8 cellular contexts compared by ENCODE assay signal in genomic region chr6:30913721-30914075, GRCh38. TPM values are rescaled to one million over a fixed set of nuclear protein-coding genes. Genes with fewer than 3 reads are reported as not detected.
A peak's percentile ranks its signal among the peaks of the same experiment; 100 is the strongest.
DNase-seq lines count a peak whose midpoint lies in the region; ATAC-seq, FAIRE-seq and TF ChIP-seq lines count a peak whose summit lies in the region.

No MANE protein-coding gene starts in this region.

- intact Hi-C loops in thyroid gland (cut with DNase I): no loop called here

- peaks cover 18% of the 10 kb centered on the region for H3K4me1 ChIP-seq in astrocyte (ENCODE audit: insufficient read depth, low read length)
- H3K4me1 ChIP-seq in liver (ENCODE audit: control insufficient read depth in 4 of 4, insufficient read depth in 4 of 4, low read length in 3 of 4): peaks cover 2 to 48% (median 33%) of the 10 kb centered on the region in 4 donors
- H3K4me1 ChIP-seq in thyroid gland: peaks cover 30% of the 10 kb centered on the region in 2 donors

- CTCF ChIA-PET in activated naive CD4-positive, alpha-beta T cell treated with anti-CD3 and anti-CD28 coated beads, Interleukin-2, amount 10 ng/mL, durations not matched to agents 7 days and 5 days (lab: Charles Lee): interaction anchor here (0.7 to 11.3 kb wide), 12 partner anchors 29 to 430 kb away, joined by 3 to 202 read pairs (median 4); partner anchors contain the start of gene DDR1

- H3K36me3 ChIP-seq in astrocyte (ENCODE audit: insufficient read depth, low read length): peaks cover 19% of the 10 kb centered on the region
- peaks cover 3 to 24% (median 13%) of the 10 kb centered on the region in 4 donors for H3K36me3 ChIP-seq in liver (ENCODE audit: control insufficient read depth in 4 of 4, insufficient read depth in 3 of 4, low read depth in 1 of 4, low read length in 3 of 4)
- H3K36me3 ChIP-seq in thyroid gland: peaks cover 11 to 22% of the 10 kb centered on the region in 2 donors

- FAIRE-seq in astrocyte (lab: Jason Lieb, UNC): no peak

- peaks cover 26% of the 10 kb centered on the region for H3K36me3 Mint-ChIP-seq in activated naive CD4-positive, alpha-beta T cell treated with anti-CD3 and anti-CD28 coated beads, Interleukin-2, amount 10 ng/mL, durations not matched to agents 7 days and 5 days
- peaks cover 20% of the 10 kb centered on the region for H3K36me3 Mint-ChIP-seq in astrocyte (ENCODE audit: low read depth, unreplicated experiment)

- peak overlapping the region; percentile 53 for H3K4me3 ChIP-seq in astrocyte (ENCODE audit: insufficient read depth, low read depth, low read length)
- peak overlapping the region in 1 of 3 donors; percentile 63 for H3K4me3 ChIP-seq in liver (ENCODE audit: low read depth in 1 of 3, low read length in 3 of 3)
- peak overlapping the region in 1 of 3 donors; percentile 46 for H3K4me3 ChIP-seq in thyroid gland (replicated peaks in 1 of 3)

- H3K27ac ChIP-seq in astrocyte (ENCODE audit: low read depth, low read length) (peak overlapping the region; percentile 26), liver (ENCODE audit: low read depth in 1 of 2, low read length in 2 of 2) (peak overlapping the region; percentile 91), thyroid gland (peak overlapping the region; percentile 84 to 92 (median 92))

- WGBS in liver: 5% methylated on average over 31 of the region's 31 CpGs
- 9 to 35% methylated on average over 3 to 8 of the region's 31 CpGs for WGBS in thyroid gland, 2 donors

- H3K9me3 ChIP-seq in astrocyte (ENCODE audit: insufficient read depth, low read depth, low read length): no peaks in the 10 kb centered on the region
- no peaks in the 10 kb centered on the region for H3K9me3 ChIP-seq in liver (ENCODE audit: control insufficient read depth in 4 of 4, low read length in 3 of 4)
- no peaks in the 10 kb centered on the region for H3K9me3 ChIP-seq in thyroid gland

- TF ChIP-seq RAD21 in liver (IDR thresholded peaks at IDR 0.05): no peak

- H3K79me2 ChIP-seq in astrocyte (ENCODE audit: insufficient read depth, low read length): peaks cover 13% of the 10 kb centered on the region

- no peaks in the 10 kb centered on the region for H4K20me1 ChIP-seq in astrocyte (ENCODE audit: insufficient read depth, low read length)

- no peak for DNase-seq in activated naive CD4-positive, alpha-beta T cell treated with anti-CD3 and anti-CD28 coated beads, Interleukin-2, amount 10 ng/mL, durations not matched to agents 7 days and 5 days
- DNase-seq in activated naive CD4-positive, alpha-beta T cell treated with anti-CD3 and anti-CD28 coated beads, Interleukin-2, amount 50 U/mL, for 16 hours: no peak
- DNase-seq in astrocyte (ENCODE audit: low read depth): no peak
- no peak for DNase-seq in thyroid gland
- DNase-seq in germinal center (ENCODE audit: low spot score): no peak

- H3K9me3 Mint-ChIP-seq in activated naive CD4-positive, alpha-beta T cell treated with anti-CD3 and anti-CD28 coated beads, Interleukin-2, amount 10 ng/mL, durations not matched to agents 7 days and 5 days: no peaks in the 10 kb centered on the region
- no peaks in the 10 kb centered on the region for H3K9me3 Mint-ChIP-seq in astrocyte (ENCODE audit: unreplicated experiment)

- TF ChIP-seq CTCF in astrocyte (IDR thresholded peaks at IDR 0.05; ENCODE audit: insufficient read depth, low read depth, low read length): no peak
- no peak for TF ChIP-seq CTCF in liver (IDR thresholded peaks at IDR 0.05; ENCODE audit: low read depth, low read length, missing input control)
- TF ChIP-seq CTCF in thyroid gland (IDR thresholded peaks at IDR 0.05): no peak

- peak overlapping the region; percentile 88 for H3K4me3 Mint-ChIP-seq in activated naive CD4-positive, alpha-beta T cell treated with anti-CD3 and anti-CD28 coated beads, Interleukin-2, amount 10 ng/mL, durations not matched to agents 7 days and 5 days
- peak overlapping the region; percentile 54 for H3K4me3 Mint-ChIP-seq in astrocyte (ENCODE audit: unreplicated experiment)

- H3K4me2 ChIP-seq in astrocyte (ENCODE audit: low read length): peak overlapping the region; percentile 92

- H2AFZ ChIP-seq in astrocyte (ENCODE audit: low read depth, low read length): peak overlapping the region; percentile 70

- peak overlapping the region; percentile 86 for H3K9ac ChIP-seq in astrocyte (ENCODE audit: low read length)
- H3K9ac ChIP-seq in liver (ENCODE audit: low read depth in 1 of 2, low read length in 2 of 2): peak overlapping the region; percentile 12 to 32

- H3K27me3 ChIP-seq in astrocyte (ENCODE audit: insufficient read depth, low read length) (no peaks in the 10 kb centered on the region), liver (ENCODE audit: control insufficient read depth in 4 of 4, insufficient read depth in 4 of 4, low read length in 3 of 4) (no peaks in the 10 kb centered on the region), thyroid gland (no peaks in the 10 kb centered on the region)

- peaks cover 33% of the 10 kb centered on the region for H3K4me1 Mint-ChIP-seq in activated naive CD4-positive, alpha-beta T cell treated with anti-CD3 and anti-CD28 coated beads, Interleukin-2, amount 10 ng/mL, durations not matched to agents 7 days and 5 days
- peaks cover 10% of the 10 kb centered on the region for H3K4me1 Mint-ChIP-seq in astrocyte (ENCODE audit: low read depth, unreplicated experiment)

- ATAC-seq in GM19452 (IDR thresholded peaks at IDR 0.05; ENCODE audit: unreplicated experiment): no peak
- ATAC-seq in GM18870 (IDR thresholded peaks at IDR 0.05; ENCODE audit: unreplicated experiment): no peak

- peak overlapping the region; percentile 51 for H3K27ac Mint-ChIP-seq in activated naive CD4-positive, alpha-beta T cell treated with anti-CD3 and anti-CD28 coated beads, Interleukin-2, amount 10 ng/mL, durations not matched to agents 7 days and 5 days
- no peak overlapping the region for H3K27ac Mint-ChIP-seq in astrocyte (ENCODE audit: unreplicated experiment)

- no peaks in the 10 kb centered on the region for H3K27me3 Mint-ChIP-seq in activated naive CD4-positive, alpha-beta T cell treated with anti-CD3 and anti-CD28 coated beads, Interleukin-2, amount 10 ng/mL, durations not matched to agents 7 days and 5 days
- no peaks in the 10 kb centered on the region for H3K27me3 Mint-ChIP-seq in astrocyte (ENCODE audit: low read depth, unreplicated experiment)

- no peak for TF ChIP-seq POLR2A in thyroid gland (IDR thresholded peaks at IDR 0.05)

TF ChIP-seq in liver, 16 proteins besides CTCF, POLR2A, EP300 and RAD21:
- peak; percentile 54 to 69 for TF ChIP-seq RXRA (IDR thresholded peaks at IDR 0.05)
- no peak for TF ChIP-seq REST (IDR thresholded peaks at IDR 0.05)
- TF ChIP-seq YY1 (IDR thresholded peaks at IDR 0.05): peak; percentile 32
- TF ChIP-seq HNF4A (conservative IDR thresholded peaks at IDR 0.05): no peak
- no peak for TF ChIP-seq GABPA (IDR thresholded peaks at IDR 0.05 in 1 of 2, conservative IDR thresholded peaks at IDR 0.05 in 1 of 2)

RNA-seq across cellular contexts. Expression of gene VARS2, which starts 0.3 kb away (rescaled TPM):
- total RNA-seq in astrocyte: 19.8 and 21.6 TPM in 2 replicates
- total RNA-seq in liver: 10 to 100 TPM; 10.2 to 23.3 TPM
- 10 to 100 TPM in 1 of 2 donors, 1 to 10 TPM in 1; 9.4 to 22.4 TPM for polyA plus RNA-seq in liver
- 10 to 100 TPM; 17.3 to 36.4 (median 30.6) TPM for total RNA-seq in thyroid gland

RNA-seq across cellular contexts. Expression of gene GTF2H4, which starts 5.7 kb away (rescaled TPM):
- total RNA-seq in astrocyte (34.3 and 41.3 TPM in 2 replicates), liver (10 to 100 TPM; 11.0 to 13.6 TPM), thyroid gland (10 to 100 TPM in 3 of 4 donors, 1 to 10 TPM in 1; 9.5 to 34.4 (median 18.2) TPM)
- polyA plus RNA-seq in liver: 10 to 100 TPM in 1 of 2 donors, 1 to 10 TPM in 1; 6.2 to 15.8 TPM

RNA-seq across cellular contexts. Expression of gene SFTA2, which starts 18.3 kb away (rescaled TPM):
- total RNA-seq in astrocyte: not detected in 2 replicates
- not detected for total RNA-seq in liver
- polyA plus RNA-seq in liver: under 1 TPM in 1 of 2 donors, not detected in 1; 0.60 TPM
- total RNA-seq in thyroid gland: 1 to 10 TPM in 1 of 4 donors, not detected in 3; 3.5 TPM

RNA-seq across cellular contexts. Expression of gene MUCL3, which starts 27.1 kb away (rescaled TPM):
- total RNA-seq in astrocyte (not detected in 2 replicates), liver (under 1 TPM in 1 of 2 donors, not detected in 1; under 0.01 TPM), thyroid gland (not detected)
- polyA plus RNA-seq in liver: not detected

RNA-seq across cellular contexts. Expression of gene DDR1, which starts 29.4 kb away (rescaled TPM):
- 144 and 156 TPM in 2 replicates for total RNA-seq in astrocyte
- 1 to 10 TPM; 4.0 to 5.3 TPM for total RNA-seq in liver
- polyA plus RNA-seq in liver: 1 to 10 TPM; 1.2 to 4.8 TPM
- 100 to 1,000 TPM in 3 of 4 donors, 10 to 100 TPM in 1; 93.4 to 207 (median 131) TPM for total RNA-seq in thyroid gland

Comparison
In these comparisons a context has a peak if more than half of its experiments do, and no peak if none do; other contexts are left out.
1. H3K27ac ChIP-seq: peak in every context shown above with its lines; median percentile 92 in thyroid gland; 91 in liver; 26 in astrocyte.